In the genomic region with DNA sequence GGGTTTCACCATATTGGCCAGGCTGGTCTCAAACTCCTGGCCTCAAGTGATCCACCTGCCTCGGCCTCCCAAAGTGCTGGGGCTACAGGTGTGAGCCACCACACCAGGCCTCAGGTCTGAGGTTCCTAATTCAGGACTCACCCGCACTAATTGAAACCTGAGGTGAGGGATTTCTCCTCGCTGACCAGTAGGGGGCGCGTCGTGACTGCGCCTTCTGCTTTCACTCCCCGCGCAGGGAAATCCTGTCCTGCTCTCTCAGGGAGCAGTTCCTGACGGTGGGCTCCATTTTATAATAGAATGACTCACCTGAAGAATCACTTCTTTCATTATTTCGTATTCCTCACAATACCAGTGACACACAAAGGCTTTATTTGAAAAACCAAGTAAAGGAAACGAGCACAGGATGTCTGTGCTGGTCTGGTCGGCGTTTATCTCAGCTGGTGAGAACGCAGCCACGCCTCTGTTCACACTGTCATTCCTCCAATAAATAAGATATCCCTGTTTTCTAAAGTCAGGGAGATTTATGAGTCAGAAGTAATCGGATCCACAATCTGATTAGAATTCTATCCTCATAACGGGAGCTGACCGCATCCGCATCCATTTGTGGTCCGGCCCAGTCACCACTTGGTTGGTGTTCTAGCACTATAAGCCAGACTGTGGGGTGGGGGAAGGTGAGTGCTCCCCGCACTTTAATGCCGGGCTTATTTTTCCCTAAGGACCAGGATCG, we compare ENCODE assay signal across 8 cellular contexts. TPM values are rescaled to one million over a fixed set of nuclear protein-coding genes. Genes with fewer than 3 reads are reported as not detected.
DNase-seq lines count a peak whose midpoint lies in the region; ATAC-seq and TF ChIP-seq lines count a peak whose summit lies in the region.

No MANE protein-coding gene starts in this region.

- H3K79me2 ChIP-seq in parathyroid adenoma, result no peaks in the 10 kb centered on the region

- H3K4me3 Mint-ChIP-seq in activated naive CD8-positive, alpha-beta T cell treated with anti-CD3 and anti-CD28 coated beads, Interleukin-2, amount 50 U/mL, for 24 hours, result peak overlapping the region; percentile 15

- H3K27me3 ChIP-seq in parathyroid adenoma (ENCODE audit: control insufficient read depth, insufficient read depth, low read length), result no peaks in the 10 kb centered on the region
- H3K27me3 ChIP-seq in tibial artery, result no peaks in the 10 kb centered on the region

- no peak overlapping the region for H3K9ac ChIP-seq in parathyroid adenoma

- TF ChIP-seq CTCF in parathyroid adenoma (IDR thresholded peaks at IDR 0.05), result peak; percentile 97
- peak; percentile 90 for TF ChIP-seq CTCF in tibial artery (IDR thresholded peaks at IDR 0.05)

- peaks cover 20% of the 10 kb centered on the region for H3K4me1 ChIP-seq in parathyroid adenoma
- peaks cover 0 to 22% (median 16%) of the 10 kb centered on the region in 4 donors for H3K4me1 ChIP-seq in tibial artery

- peaks cover 25% of the 10 kb centered on the region for H3K4me1 Mint-ChIP-seq in activated naive CD8-positive, alpha-beta T cell treated with anti-CD3 and anti-CD28 coated beads, Interleukin-2, amount 50 U/mL, for 24 hours

- H3K9me3 Mint-ChIP-seq in activated naive CD8-positive, alpha-beta T cell treated with anti-CD3 and anti-CD28 coated beads, Interleukin-2, amount 50 U/mL, for 24 hours, result no peaks in the 10 kb centered on the region

- peak; percentile 73 for ATAC-seq in GM21723 (IDR thresholded peaks at IDR 0.05; ENCODE audit: unreplicated experiment)
- peak; percentile 89 for ATAC-seq in activated naive CD8-positive, alpha-beta T cell treated with anti-CD3 and anti-CD28 coated beads, Interleukin-2, amount 50 U/mL, for 24 hours

- no peak overlapping the region for H3K4me3 ChIP-seq in parathyroid adenoma (ENCODE audit: low read depth, low read length)
- H3K4me3 ChIP-seq in tibial artery, result peak overlapping the region; percentile 22 to 31

- intact Hi-C loops in cardiac septum (cut with DNase I), result loop anchor here (5.0 to 10.0 kb wide), 5 partner anchors 41 to 186 kb away; a partner anchor contains a TSS
- intact Hi-C loops in tibial artery (cut with DNase I; ENCODE audit: low total_unique reads), result loop anchor here (10.0 kb wide), 1 partner anchor 168 kb away; no protein-coding TSS in a partner anchor

- H3K36me3 Mint-ChIP-seq in activated naive CD8-positive, alpha-beta T cell treated with anti-CD3 and anti-CD28 coated beads, Interleukin-2, amount 50 U/mL, for 24 hours (ENCODE audit: low read depth), result no peaks in the 10 kb centered on the region

- no peaks in the 10 kb centered on the region for H3K27me3 Mint-ChIP-seq in activated naive CD8-positive, alpha-beta T cell treated with anti-CD3 and anti-CD28 coated beads, Interleukin-2, amount 50 U/mL, for 24 hours

- H3K36me3 ChIP-seq in parathyroid adenoma (ENCODE audit: control insufficient read depth, insufficient read depth, low read length) (no peaks in the 10 kb centered on the region), tibial artery (no peaks in the 10 kb centered on the region)

- no peaks in the 10 kb centered on the region for H3K9me3 ChIP-seq in parathyroid adenoma (ENCODE audit: control insufficient read depth, low read length)
- H3K9me3 ChIP-seq in tibial artery, result no peaks in the 10 kb centered on the region

- peak overlapping the region; percentile 59 for H3K27ac ChIP-seq in parathyroid adenoma
- no peak overlapping the region for H3K27ac ChIP-seq in tibial artery

- peak overlapping the region; percentile 79 for H2AFZ ChIP-seq in parathyroid adenoma

- peak overlapping the region; percentile 71 for H3K27ac Mint-ChIP-seq in activated naive CD8-positive, alpha-beta T cell treated with anti-CD3 and anti-CD28 coated beads, Interleukin-2, amount 50 U/mL, for 24 hours

- DNase-seq in DMS53 (lab: John Stamatoyannopoulos, UW), result peak; percentile 88
- peak; percentile 77 to 87 for DNase-seq in Kasumi-1 (lab: John Stamatoyannopoulos, UW)
- DNase-seq in SW480 (ENCODE audit: low spot score), result peak; percentile 81
- peak; percentile 87 for DNase-seq in activated naive CD8-positive, alpha-beta T cell treated with anti-CD3 and anti-CD28 coated beads, Interleukin-2, amount 50 U/mL, for 24 hours
- peak; percentile 91 for DNase-seq in cardiac septum (ENCODE audit: low spot score)
- peak; percentile 68 to 82 for DNase-seq in tibial artery

- peak overlapping the region; percentile 22 for H3K4me2 ChIP-seq in parathyroid adenoma (ENCODE audit: low read length)

RNA-seq across cellular contexts. Expression of a gene that starts 35.4 kb away (rescaled TPM):
- 172 TPM for total RNA-seq in cardiac septum

RNA-seq across cellular contexts. Expression of a gene that starts 39.2 kb away (rescaled TPM):
- total RNA-seq in cardiac septum, result 20.2 TPM
